10 cellular contexts compared by ENCODE assay signal in genomic region chr4:128310266-128310697, GRCh38. TPM values are rescaled to one million over a fixed set of nuclear protein-coding genes. Genes with fewer than 3 reads are reported as not detected.
DNase-seq lines count a peak whose midpoint lies in the region; ATAC-seq, FAIRE-seq and TF ChIP-seq lines count a peak whose summit lies in the region.
"Had no signal": no experiment of that assay in that cellular context is flagged by ENCODE, and none has a peak within 500 bp of the region (broad histone marks: within the 10 kb centered on the region; RNA-seq: fewer than 3 reads in every experiment).

No MANE protein-coding gene starts in this region.

- no peak for ATAC-seq in HG03354 (IDR thresholded peaks at IDR 0.05; ENCODE audit: poor library complexity, severe bottlenecking, unreplicated experiment)
- no peak for ATAC-seq in HG02840 (IDR thresholded peaks at IDR 0.05; ENCODE audit: low FRiP score, unreplicated experiment)

- H3K9me3 ChIP-seq in AG04450 (ENCODE audit: control insufficient read depth, insufficient read depth, low read length) = no peaks in the 10 kb centered on the region
- no peaks in the 10 kb centered on the region for H3K9me3 ChIP-seq in kidney (ENCODE audit: control insufficient read depth in 1 of 2, low read length in 2 of 2)

- H3K4me3 ChIP-seq in AG04450 (ENCODE audit: low read depth, low read length) (no peak overlapping the region), astrocyte of the cerebellum (ENCODE audit: low read depth, low read length) (no peak overlapping the region), kidney (ENCODE audit: low read length in 2 of 2) (no peak overlapping the region)

- H3K27ac ChIP-seq in AG04450 (ENCODE audit: low read depth, low read length) (no peak overlapping the region), kidney (ENCODE audit: low read depth in 2 of 2, low read length in 2 of 2) (no peak overlapping the region)
- H3K27ac ChIP-seq: C4-2B had no signal

- intact Hi-C loops in kidney (cut with DNase I) = no loop called here

- no peaks in the 10 kb centered on the region for H3K27me3 ChIP-seq in AG04450 (ENCODE audit: control insufficient read depth, insufficient read depth, low read length)

- FAIRE-seq in kidney (lab: Jason Lieb, UNC) = no peak

- no peaks in the 10 kb centered on the region for H3K36me3 ChIP-seq in kidney (ENCODE audit: control insufficient read depth in 1 of 2, insufficient read depth in 2 of 2, low read length in 2 of 2)

- CTCF ChIA-PET in AG04450 (lab: Charles Lee) = no interaction called here

- TF ChIP-seq CTCF in AG04450 (IDR thresholded peaks at IDR 0.05; ENCODE audit: low read depth, low read length) = peak; percentile 15
- TF ChIP-seq CTCF in astrocyte of the cerebellum (IDR thresholded peaks at IDR 0.05; ENCODE audit: low read depth, low read length, missing control alignments) = peak; percentile 27
- TF ChIP-seq CTCF in kidney (IDR thresholded peaks at IDR 0.05; ENCODE audit: borderline replicate concordance, extremely low read depth, insufficient read depth) = peak; percentile 32

- DNase-seq in AG04450 (ENCODE audit: low read depth, low spot score) (no peak), NCI-H1092 treated with DMSO at 0.1 percent for 48 hours (lab: John Stamatoyannopoulos, UW) (peak; percentile 61), astrocyte of the cerebellum (ENCODE audit: low read depth) (no peak), kidney (no peak), G401 (ENCODE audit: low spot score) (no peak), hepatic stellate cell (ENCODE audit: low spot score) (no peak)
- DNase-seq: activated naive CD4-positive, alpha-beta T cell treated with anti-CD3 and anti-CD28 coated beads, Interleukin-2, amount 10 ng/mL, durations not matched to agents 7 days and 5 days had no signal

- no peak overlapping the region for H3K9ac ChIP-seq in kidney (ENCODE audit: low read length in 2 of 2)

- POLR2A ChIA-PET in AG04450 (lab: Yijun Ruan, JAX) = no interaction called here

- H3K4me1 ChIP-seq in kidney (ENCODE audit: control insufficient read depth in 1 of 2, insufficient read depth in 1 of 2, low read depth in 1 of 2, low read length in 2 of 2) = peaks cover 3 to 8% of the 10 kb centered on the region in 2 donors

- in situ Hi-C loops in astrocyte of the cerebellum (cut with HindIII; ENCODE audit: low sequenced_read_pairs) (no loop called here), G401 (cut with HindIII; ENCODE audit: low sequenced_read_pairs) (no loop called here)

RNA-seq across cellular contexts. Expression of gene PGRMC2, which starts 22.7 kb away (rescaled TPM):
- polyA plus RNA-seq in AG04450 (2011; rRNA removed) (43.5 and 50.9 TPM in 2 replicates), kidney (ENCODE audit: insufficient read depth, low read depth, low replicate concordance) (70.0 TPM)
- polyA minus RNA-seq in AG04450 (2011; rRNA and poly(A)+ RNA removed) = 8.3 and 14.9 TPM in 2 replicates
- 65.7 TPM for total RNA-seq in kidney
- 45.0 and 58.6 TPM in 2 replicates for total RNA-seq in G401 (2014; rRNA removed; shearing (Covaris generic))
